22 cellular contexts compared by ENCODE assay signal in genomic region chr3:142543307-142543706, GRCh38. TPM values are rescaled to one million over a fixed set of nuclear protein-coding genes. Genes with fewer than 3 reads are reported as not detected.
A peak's percentile ranks its signal among the peaks of the same experiment; 100 is the strongest.
DNase-seq lines count a peak whose midpoint lies in the region; ATAC-seq, FAIRE-seq and TF ChIP-seq lines count a peak whose summit lies in the region.
"Had no signal": no experiment of that assay in that cellular context is flagged by ENCODE, and none has a peak within 500 bp of the region (broad histone marks: within the 10 kb centered on the region; RNA-seq: fewer than 3 reads in every experiment).

No MANE protein-coding gene starts in this region.

- no peaks in the 10 kb centered on the region for H3K27me3 Mint-ChIP-seq in T-helper 2 cell treated with Interferon-gamma antibody and Interleukin-4, amounts not matched to agents 5 μg/mL and 100 μg/mL, for 36 hours (ENCODE audit: low read depth)
- no peaks in the 10 kb centered on the region for H3K27me3 Mint-ChIP-seq in activated T-helper 1 cell treated with anti-CD3 and anti-CD28 coated beads, Interleukin-12 subunit alpha, Interleukin-12 subunit beta, Interleukin-2, Interleukin-4 antibody, amounts not matched to agents 30 ng/mL and 10 ng/mL and 1 ng/mL, durations not matched to agents 14 hours and 24 hours and 36 hours (ENCODE audit: insufficient read depth)
- H3K27me3 Mint-ChIP-seq in activated T-cell treated with anti-CD3 and anti-CD28 coated beads, Interleukin-2, amount 50 U/mL, for 4 hours (ENCODE audit: low read depth), result no peaks in the 10 kb centered on the region
- H3K27me3 Mint-ChIP-seq: B cell; CD4-positive, CD25-positive, alpha-beta regulatory T cell had no signal

- H3K4me2 ChIP-seq in HepG2 (ENCODE audit: low read depth, low read length), result no peak overlapping the region
- H3K4me2 ChIP-seq: BLaER1 had no signal

- no peaks in the 10 kb centered on the region for H3K27me3 ChIP-seq in HepG2 (ENCODE audit: control insufficient read depth in 1 of 2, insufficient read depth in 2 of 2, low read length in 2 of 2)
- H3K27me3 ChIP-seq in right lobe of liver, result no peaks in the 10 kb centered on the region
- H3K27me3 ChIP-seq: BLaER1 had no signal

- H3K4me1 ChIP-seq in HepG2 (ENCODE audit: insufficient read depth, low read length) (no peaks in the 10 kb centered on the region), right lobe of liver (no peaks in the 10 kb centered on the region)
- H3K4me1 ChIP-seq: BLaER1, Caco-2 had no signal

- no peaks in the 10 kb centered on the region for H3K4me1 Mint-ChIP-seq in T-helper 2 cell treated with Interferon-gamma antibody and Interleukin-4, amounts not matched to agents 5 μg/mL and 100 μg/mL, for 36 hours (ENCODE audit: low read depth)
- no peaks in the 10 kb centered on the region for H3K4me1 Mint-ChIP-seq in activated T-helper 1 cell treated with anti-CD3 and anti-CD28 coated beads, Interleukin-12 subunit alpha, Interleukin-12 subunit beta, Interleukin-2, Interleukin-4 antibody, amounts not matched to agents 30 ng/mL and 10 ng/mL and 1 ng/mL, durations not matched to agents 14 hours and 24 hours and 36 hours (ENCODE audit: low read depth)
- H3K4me1 Mint-ChIP-seq in stimulated activated effector memory CD8-positive, alpha-beta T cell treated with anti-CD3 and anti-CD28 coated beads, Interleukin-12 subunit alpha, Interleukin-12 subunit beta, amount 100 ng/mL, for 72 hours, result no peaks in the 10 kb centered on the region
- no peaks in the 10 kb centered on the region for H3K4me1 Mint-ChIP-seq in activated T-cell treated with anti-CD3 and anti-CD28 coated beads, Interleukin-2, amount 50 U/mL, for 4 hours (ENCODE audit: low read depth)
- H3K4me1 Mint-ChIP-seq: B cell, H9 had no signal

- intact Hi-C loops in HepG2 (cut with micrococcal nuclease; ENCODE audit: unreplicated experiment) (no loop called here), right lobe of liver (cut with DNase I) (no loop called here)
- intact Hi-C loops in activated T-helper 1 cell treated with anti-CD3 and anti-CD28 coated beads, Interleukin-12 subunit alpha, Interleukin-12 subunit beta, Interleukin-2, Interleukin-4 antibody, amounts not matched to agents 30 ng/mL and 10 ng/mL and 1 ng/mL, durations not matched to agents 14 hours and 24 hours and 36 hours (cut with micrococcal nuclease), result no loop called here

- H3K4me3 ChIP-seq in HepG2 (replicated peaks in 1 of 3; ENCODE audit: insufficient read depth in 1 of 3, low read depth in 2 of 3, low read length in 3 of 3) (no peak overlapping the region), right lobe of liver (no peak overlapping the region)
- H3K4me3 ChIP-seq: BLaER1, GM23248 had no signal

- no peaks in the 10 kb centered on the region for H3K9me3 Mint-ChIP-seq in T-helper 2 cell treated with Interferon-gamma antibody and Interleukin-4, amounts not matched to agents 5 μg/mL and 100 μg/mL, for 36 hours
- H3K9me3 Mint-ChIP-seq in activated T-helper 1 cell treated with anti-CD3 and anti-CD28 coated beads, Interleukin-12 subunit alpha, Interleukin-12 subunit beta, Interleukin-2, Interleukin-4 antibody, amounts not matched to agents 30 ng/mL and 10 ng/mL and 1 ng/mL, durations not matched to agents 14 hours and 24 hours and 36 hours, result no peaks in the 10 kb centered on the region
- no peaks in the 10 kb centered on the region for H3K9me3 Mint-ChIP-seq in stimulated activated effector memory CD8-positive, alpha-beta T cell treated with anti-CD3 and anti-CD28 coated beads, Interleukin-12 subunit alpha, Interleukin-12 subunit beta, amount 100 ng/mL, for 72 hours
- no peaks in the 10 kb centered on the region for H3K9me3 Mint-ChIP-seq in activated T-cell treated with anti-CD3 and anti-CD28 coated beads, Interleukin-2, amount 50 U/mL, for 4 hours
- H3K9me3 Mint-ChIP-seq: CD4-positive, CD25-positive, alpha-beta regulatory T cell; CD8-positive, alpha-beta T cell; H9 had no signal

- WGBS in HepG2 (ENCODE audit: low lambda C conversion rate), result 95% methylated on average over 5 of the region's 5 CpGs
- WGBS in right lobe of liver (ENCODE audit: insufficient coverage, low coverage, low lambda C conversion rate, missing lambda C conversion rate), result 82% methylated on average over 5 of the region's 5 CpGs

- peaks cover 15% of the 10 kb centered on the region for H3K36me3 Mint-ChIP-seq in T-helper 2 cell treated with Interferon-gamma antibody and Interleukin-4, amounts not matched to agents 5 μg/mL and 100 μg/mL, for 36 hours (ENCODE audit: low read depth)
- H3K36me3 Mint-ChIP-seq in activated T-helper 1 cell treated with anti-CD3 and anti-CD28 coated beads, Interleukin-12 subunit alpha, Interleukin-12 subunit beta, Interleukin-2, Interleukin-4 antibody, amounts not matched to agents 30 ng/mL and 10 ng/mL and 1 ng/mL, durations not matched to agents 14 hours and 24 hours and 36 hours (ENCODE audit: low read depth), result peaks cover 14% of the 10 kb centered on the region
- H3K36me3 Mint-ChIP-seq in stimulated activated effector memory CD8-positive, alpha-beta T cell treated with anti-CD3 and anti-CD28 coated beads, Interleukin-12 subunit alpha, Interleukin-12 subunit beta, amount 100 ng/mL, for 72 hours, result peaks cover 8% of the 10 kb centered on the region
- H3K36me3 Mint-ChIP-seq in activated T-cell treated with anti-CD3 and anti-CD28 coated beads, Interleukin-2, amount 50 U/mL, for 4 hours (ENCODE audit: insufficient read depth), result peaks cover 19% of the 10 kb centered on the region

- no peak for DNase-seq in T-helper 2 cell treated with Interferon-gamma antibody and Interleukin-4, amounts not matched to agents 5 μg/mL and 100 μg/mL, for 36 hours (ENCODE audit: low spot score)
- DNase-seq in T-helper 2 cell (no peak), HepG2 (ENCODE audit: low spot score) (no peak), right lobe of liver (no peak), NOMO-1 treated with dmso at 0.1 percent for 144 hours (lab: John Stamatoyannopoulos, UW; ENCODE audit: unreplicated experiment) (no peak)
- DNase-seq in activated T-helper 1 cell treated with anti-CD3 and anti-CD28 coated beads, Interleukin-12 subunit alpha, Interleukin-12 subunit beta, Interleukin-2, Interleukin-4 antibody, amounts not matched to agents 30 ng/mL and 10 ng/mL and 1 ng/mL, durations not matched to agents 14 hours and 24 hours and 36 hours (ENCODE audit: low spot score), result no peak
- DNase-seq in stimulated activated effector memory CD8-positive, alpha-beta T cell treated with anti-CD3 and anti-CD28 coated beads, Interleukin-12 subunit alpha, Interleukin-12 subunit beta, amount 100 ng/mL, for 72 hours (ENCODE audit: low spot score in 2 of 2), result no peak
- DNase-seq in activated T-cell treated with anti-CD3 and anti-CD28 coated beads, Interleukin-2, amount 50 U/mL, for 4 hours, result no peak
- DNase-seq: Caco-2; CD4-positive, CD25-positive, alpha-beta regulatory T cell; CD8-positive, alpha-beta T cell; DMS153; DND-41; GM23248; H9 had no signal

- in situ Hi-C loops in HepG2 (cut with HindIII; ENCODE audit: extremely low pct_ligation_motif_present, low pct_unique_long_range_greater_than_20kb), result no loop called here

- no peak for TF ChIP-seq POLR2A in HepG2 (IDR thresholded peaks at IDR 0.05; ENCODE audit: insufficient read depth in 1 of 2, low read depth in 2 of 2, low read length in 2 of 2)
- no peak for TF ChIP-seq POLR2A in right lobe of liver (IDR thresholded peaks at IDR 0.05)

- POLR2A ChIA-PET in HepG2 (lab: Yijun Ruan, JAX), result no interaction called here

- H3K4me3 Mint-ChIP-seq in T-helper 2 cell treated with Interferon-gamma antibody and Interleukin-4, amounts not matched to agents 5 μg/mL and 100 μg/mL, for 36 hours, result no peak overlapping the region
- H3K4me3 Mint-ChIP-seq in activated T-helper 1 cell treated with anti-CD3 and anti-CD28 coated beads, Interleukin-12 subunit alpha, Interleukin-12 subunit beta, Interleukin-2, Interleukin-4 antibody, amounts not matched to agents 30 ng/mL and 10 ng/mL and 1 ng/mL, durations not matched to agents 14 hours and 24 hours and 36 hours, result no peak overlapping the region
- no peak overlapping the region for H3K4me3 Mint-ChIP-seq in stimulated activated effector memory CD8-positive, alpha-beta T cell treated with anti-CD3 and anti-CD28 coated beads, Interleukin-12 subunit alpha, Interleukin-12 subunit beta, amount 100 ng/mL, for 72 hours
- no peak overlapping the region for H3K4me3 Mint-ChIP-seq in activated T-cell treated with anti-CD3 and anti-CD28 coated beads, Interleukin-2, amount 50 U/mL, for 4 hours
- H3K4me3 Mint-ChIP-seq: B cell; CD4-positive, CD25-positive, alpha-beta regulatory T cell; CD8-positive, alpha-beta T cell; H9 had no signal

- ATAC-seq in HepG2 (no peak), right lobe of liver (no peak)
- no peak for ATAC-seq in stimulated activated effector memory CD8-positive, alpha-beta T cell treated with anti-CD3 and anti-CD28 coated beads, Interleukin-12 subunit alpha, Interleukin-12 subunit beta, amount 100 ng/mL, for 72 hours
- ATAC-seq in activated T-cell treated with anti-CD3 and anti-CD28 coated beads, Interleukin-2, amount 50 U/mL, for 4 hours, result no peak
- ATAC-seq: CD8-positive, alpha-beta T cell; HCT116 had no signal

- H3K79me2 ChIP-seq in HepG2 (ENCODE audit: insufficient read depth, low read length), result no peaks in the 10 kb centered on the region

- H3K9me3 ChIP-seq in HepG2 (ENCODE audit: low read length) (no peaks in the 10 kb centered on the region), right lobe of liver (no peaks in the 10 kb centered on the region)
- H3K9me3 ChIP-seq: BLaER1, Caco-2 had no signal

- no peak overlapping the region for H3K27ac ChIP-seq in HepG2 (ENCODE audit: extremely low read length, insufficient read depth, low read length)
- H3K27ac ChIP-seq in right lobe of liver, result no peak overlapping the region
- H3K27ac ChIP-seq: 22Rv1, BLaER1, C4-2B, GM23248 had no signal

- peak overlapping the region; percentile 28 for H3K27ac Mint-ChIP-seq in T-helper 2 cell treated with Interferon-gamma antibody and Interleukin-4, amounts not matched to agents 5 μg/mL and 100 μg/mL, for 36 hours
- peak overlapping the region; percentile 47 for H3K27ac Mint-ChIP-seq in activated T-helper 1 cell treated with anti-CD3 and anti-CD28 coated beads, Interleukin-12 subunit alpha, Interleukin-12 subunit beta, Interleukin-2, Interleukin-4 antibody, amounts not matched to agents 30 ng/mL and 10 ng/mL and 1 ng/mL, durations not matched to agents 14 hours and 24 hours and 36 hours
- H3K27ac Mint-ChIP-seq in stimulated activated effector memory CD8-positive, alpha-beta T cell treated with anti-CD3 and anti-CD28 coated beads, Interleukin-12 subunit alpha, Interleukin-12 subunit beta, amount 100 ng/mL, for 72 hours, result peak overlapping the region; percentile 60
- H3K27ac Mint-ChIP-seq: B cell; CD8-positive, alpha-beta T cell; H9 had no signal

- no peaks in the 10 kb centered on the region for H4K20me1 ChIP-seq in HepG2 (ENCODE audit: insufficient read depth, low read length)
- H4K20me1 ChIP-seq: BLaER1 had no signal

- H3K9ac ChIP-seq in HepG2 (ENCODE audit: insufficient read depth, low read depth, low read length), result no peak overlapping the region
- H3K9ac ChIP-seq: BLaER1, GM23248 had no signal

- no peak for FAIRE-seq in HepG2 (lab: Jason Lieb, UNC)
- FAIRE-seq: GM12892, H1 had no signal

- no peak for TF ChIP-seq RAD21 in HepG2 (CRISPR knock-in tag; IDR thresholded peaks at IDR 0.05)

- TF ChIP-seq EP300 in HepG2 (IDR thresholded peaks at IDR 0.05; ENCODE audit: low read depth in 2 of 2, low read length in 2 of 2) (no peak), HepG2 (CRISPR knock-in tag; IDR thresholded peaks at IDR 0.05; ENCODE audit: borderline replicate concordance) (no peak)

- H3K36me3 ChIP-seq in HepG2 (replicated peaks in 1 of 2; ENCODE audit: control insufficient read depth in 1 of 2, insufficient read depth in 2 of 2, low read length in 2 of 2) (peaks cover 2 to 4% of the 10 kb centered on the region in 2 experiments; a peak in 1 of 5 replicates), right lobe of liver (peaks cover 0 to 5% (median 0%) of the 10 kb centered on the region in 4 donors)

- CTCF ChIA-PET in HepG2 (lab: Yijun Ruan, JAX; ENCODE audit: low intra/inter-chr PET ratio, low total read pairs), result no interaction called here

- BruUV-seq in HepG2 (replicated peaks; lab: Mats Ljungman, UMichigan), result no TSS peak

- TF ChIP-seq CTCF in HepG2 (CRISPR knock-in tag; IDR thresholded peaks at IDR 0.05), result no peak
- TF ChIP-seq CTCF in right lobe of liver (IDR thresholded peaks at IDR 0.05), result no peak

- no peak overlapping the region for H2AFZ ChIP-seq in HepG2 (ENCODE audit: low read length)
- H2AFZ ChIP-seq: GM23248 had no signal

RNA-seq across cellular contexts. Expression of gene ATR, which starts 35.2 kb away (rescaled TPM):
- 17.0 and 21.7 TPM in 2 replicates for total RNA-seq in HepG2 (2016; rRNA removed; fragmentation: Illumina TruSeq; extraction: Trizol)
- total RNA-seq in HepG2 (2016; cell fraction: cytosol; rRNA removed; fragmentation: Illumina TruSeq; extraction: Trizol; ENCODE audit: low read depth), result 3.3 and 4.6 TPM in 2 replicates
- 16.0 and 21.3 TPM in 2 replicates for total RNA-seq in HepG2 (2016; cell fraction: insoluble cytoplasmic fraction; rRNA removed; fragmentation: Illumina TruSeq; extraction: Trizol)
- total RNA-seq in HepG2 (2016; cell fraction: membrane; rRNA removed; fragmentation: Illumina TruSeq; extraction: Trizol), result 5.3 and 6.0 TPM in 2 replicates
- 32.5 and 33.4 TPM in 2 replicates for total RNA-seq in HepG2 (2016; cell fraction: nucleus; rRNA removed; fragmentation: Illumina TruSeq; extraction: Trizol)
- polyA plus RNA-seq in HepG2 (2011; rRNA removed), result 5.4 and 6.6 TPM in 2 replicates
- 1.7 and 3.5 TPM in 2 replicates for polyA plus RNA-seq in HepG2 (2011; cell fraction: cytosol; rRNA removed)
- 7.2 and 8.3 TPM in 2 replicates for polyA plus RNA-seq in HepG2 (2011; cell fraction: nucleus; rRNA removed)
- 6.6 and 8.4 TPM in 2 replicates for polyA plus RNA-seq in HepG2 (2012)
- polyA plus RNA-seq in HepG2 (2016; cell fraction: cytosol; fragmentation: Illumina TruSeq; extraction: Trizol; ENCODE audit: low read depth), result 1.3 TPM in 2 replicates
- 12.9 and 13.9 TPM in 2 replicates for polyA plus RNA-seq in HepG2 (2016; cell fraction: insoluble cytoplasmic fraction; fragmentation: Illumina TruSeq; extraction: Trizol; ENCODE audit: low read depth)
- polyA plus RNA-seq in HepG2 (2016; cell fraction: membrane; fragmentation: Illumina TruSeq; extraction: Trizol; ENCODE audit: low read depth), result 1.6 and 1.9 TPM in 2 replicates
- 24.5 and 26.4 TPM in 2 replicates for polyA plus RNA-seq in HepG2 (2016; cell fraction: nucleus; fragmentation: Illumina TruSeq; extraction: Trizol; ENCODE audit: insufficient read depth, low read depth)
- 6.9 and 27.7 TPM in 2 replicates for polyA minus RNA-seq in HepG2 (2011; rRNA and poly(A)+ RNA removed; ENCODE audit: low replicate concordance)
- polyA minus RNA-seq in HepG2 (2011; cell fraction: cytosol; rRNA and poly(A)+ RNA removed), result 6.3 and 7.6 TPM in 2 replicates
- polyA minus RNA-seq in HepG2 (2011; cell fraction: nucleus; rRNA and poly(A)+ RNA removed), result 32.3 and 42.5 TPM in 2 replicates
- 10 to 100 TPM in 5 of 6 experiments, 1 to 10 TPM in 1; 8.0 to 26.9 (median 15.7) TPM for total RNA-seq in right lobe of liver
- 27.0 and 35.5 TPM in 2 replicates for total RNA-seq in activated T-helper 1 cell treated with anti-CD3 and anti-CD28 coated beads, Interleukin-12 subunit alpha, Interleukin-12 subunit beta, Interleukin-2, Interleukin-4 antibody, amounts not matched to agents 30 ng/mL and 10 ng/mL and 1 ng/mL, durations not matched to agents 14 hours and 24 hours and 36 hours
- 10 to 100 TPM; 25.5 to 27.9 (median 25.7) TPM for total RNA-seq in activated T-cell treated with anti-CD3 and anti-CD28 coated beads, Interleukin-2, amount 50 U/mL, for 4 hours

RNA-seq across cellular contexts. Expression of gene PLS1, which starts 52.9 kb away (rescaled TPM):
- 21.1 and 34.1 TPM in 2 replicates for total RNA-seq in HepG2 (2016; rRNA removed; fragmentation: Illumina TruSeq; extraction: Trizol)
- total RNA-seq in HepG2 (2016; cell fraction: cytosol; rRNA removed; fragmentation: Illumina TruSeq; extraction: Trizol; ENCODE audit: low read depth), result 4.4 and 7.7 TPM in 2 replicates
- total RNA-seq in HepG2 (2016; cell fraction: insoluble cytoplasmic fraction; rRNA removed; fragmentation: Illumina TruSeq; extraction: Trizol), result 19.5 and 33.3 TPM in 2 replicates
- 5.7 and 6.6 TPM in 2 replicates for total RNA-seq in HepG2 (2016; cell fraction: membrane; rRNA removed; fragmentation: Illumina TruSeq; extraction: Trizol)
- 13.8 and 14.5 TPM in 2 replicates for total RNA-seq in HepG2 (2016; cell fraction: nucleus; rRNA removed; fragmentation: Illumina TruSeq; extraction: Trizol)
- 8.3 and 11.2 TPM in 2 replicates for polyA plus RNA-seq in HepG2 (2011; rRNA removed)
- polyA plus RNA-seq in HepG2 (2011; cell fraction: cytosol; rRNA removed), result 5.3 and 9.1 TPM in 2 replicates
- polyA plus RNA-seq in HepG2 (2011; cell fraction: nucleus; rRNA removed), result 2.6 and 3.8 TPM in 2 replicates
- 8.5 and 14.1 TPM in 2 replicates for polyA plus RNA-seq in HepG2 (2012)
- polyA plus RNA-seq in HepG2 (2016; cell fraction: cytosol; fragmentation: Illumina TruSeq; extraction: Trizol; ENCODE audit: low read depth), result 0.65 and 0.89 TPM in 2 replicates
- 18.7 and 20.7 TPM in 2 replicates for polyA plus RNA-seq in HepG2 (2016; cell fraction: insoluble cytoplasmic fraction; fragmentation: Illumina TruSeq; extraction: Trizol; ENCODE audit: low read depth)
- 1.8 TPM in 2 replicates for polyA plus RNA-seq in HepG2 (2016; cell fraction: membrane; fragmentation: Illumina TruSeq; extraction: Trizol; ENCODE audit: low read depth)
- 7.7 and 8.5 TPM in 2 replicates for polyA plus RNA-seq in HepG2 (2016; cell fraction: nucleus; fragmentation: Illumina TruSeq; extraction: Trizol; ENCODE audit: insufficient read depth, low read depth)
- polyA minus RNA-seq in HepG2 (2011; rRNA and poly(A)+ RNA removed; ENCODE audit: low replicate concordance), result 4.7 and 8.0 TPM in 2 replicates
- 10.1 and 13.0 TPM in 2 replicates for polyA minus RNA-seq in HepG2 (2011; cell fraction: cytosol; rRNA and poly(A)+ RNA removed)
- 13.4 and 18.6 TPM in 2 replicates for polyA minus RNA-seq in HepG2 (2011; cell fraction: nucleus; rRNA and poly(A)+ RNA removed)
- total RNA-seq in right lobe of liver, result 10 to 100 TPM; 13.0 to 30.5 (median 18.2) TPM
- 4.4 and 4.8 TPM in 2 replicates for total RNA-seq in activated T-helper 1 cell treated with anti-CD3 and anti-CD28 coated beads, Interleukin-12 subunit alpha, Interleukin-12 subunit beta, Interleukin-2, Interleukin-4 antibody, amounts not matched to agents 30 ng/mL and 10 ng/mL and 1 ng/mL, durations not matched to agents 14 hours and 24 hours and 36 hours
- total RNA-seq in activated T-cell treated with anti-CD3 and anti-CD28 coated beads, Interleukin-2, amount 50 U/mL, for 4 hours, result 1 to 10 TPM; 3.8 to 6.9 (median 4.6) TPM
